ENCODE assay signal across 1 cellular context in the genomic region with DNA sequence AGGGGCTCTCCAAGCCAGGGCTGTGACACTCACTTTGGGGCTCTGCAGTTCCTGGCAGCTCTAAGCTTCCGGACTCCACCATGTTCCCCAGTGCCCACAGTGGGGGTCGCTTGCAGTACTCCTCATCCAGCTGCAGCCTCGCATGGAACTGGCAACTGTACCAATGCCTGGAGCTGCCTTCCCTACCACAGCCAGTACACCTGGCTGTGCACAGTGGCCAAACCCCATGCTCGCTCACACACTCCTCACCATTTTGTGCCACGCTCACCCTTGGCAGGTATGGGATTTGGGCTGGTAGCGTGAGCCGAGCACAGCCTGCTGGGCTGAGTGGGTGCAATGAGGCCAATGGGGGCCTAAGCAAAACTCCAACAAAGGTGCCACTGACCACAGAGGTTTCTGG.
TF ChIP-seq lines count a peak whose summit lies in the region.

No MANE protein-coding gene starts in this region.

TF ChIP-seq in H1, 55 proteins besides CTCF, POLR2A, EP300 and RAD21:
- TF ChIP-seq, protein P1, sequence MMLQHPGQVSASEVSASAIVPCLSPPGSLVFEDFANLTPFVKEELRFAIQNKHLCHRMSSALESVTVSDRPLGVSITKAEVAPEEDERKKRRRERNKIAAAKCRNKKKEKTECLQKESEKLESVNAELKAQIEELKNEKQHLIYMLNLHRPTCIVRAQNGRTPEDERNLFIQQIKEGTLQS (IDR thresholded peaks at IDR 0.05; ENCODE audit: insufficient read depth, low read depth, low read length) = no peak
